17 cellular contexts compared by ENCODE assay signal in genomic region chr16:54466233-54466632, GRCh38.
"Had no signal": no experiment of that assay in that cellular context is flagged by ENCODE, and none has a peak within 500 bp of the region (broad histone marks: within the 10 kb centered on the region; RNA-seq: fewer than 3 reads in every experiment).

No MANE protein-coding gene starts in this region.

- ATAC-seq: activated naive CD4-positive, alpha-beta T cell treated with anti-CD3 and anti-CD28 coated beads, Interleukin-2, amount 50 U/mL, for 72 hours; gastrocnemius medialis; natural killer cell treated with Interleukin-12 subunit alpha and Interleukin-12 subunit beta and Interleukin-15 and Interleukin-18, amount 100 ng/mL, for 72 hours; sciatic nerve; stimulated activated naive B cell treated with anti-CD40 and anti-IgM and Interleukin-4, amounts not matched to agents 10 μg/mL and 1 μg/mL and 100 μg/mL, for 72 hours had no signal

- H3K27me3 ChIP-seq: left lung, transverse colon had no signal

- H3K27ac ChIP-seq: gastrocnemius medialis, left lung, spleen, transverse colon had no signal

- H3K36me3 ChIP-seq: gastrocnemius medialis, left lung, spleen, transverse colon had no signal

- H3K9me3 ChIP-seq: gastrocnemius medialis had no signal

- H3K4me3 ChIP-seq: gastrocnemius medialis, left lung, spleen, transverse colon had no signal

- H3K4me1 ChIP-seq: gastrocnemius medialis, left lung, spleen, transverse colon had no signal

- DNase-seq: activated CD4-positive, alpha-beta T cell treated with anti-CD3 and anti-CD28 coated beads, Interleukin-2, amount 50 U/mL, for 1 hour; activated effector memory CD4-positive, alpha-beta T cell treated with Interleukin-2 at 50 U/mL for 16 hours; activated T-cell treated with anti-CD3 and anti-CD28 coated beads, Interleukin-2, amount 50 U/mL, for 1 hour; amniotic stem cell; cortex of kidney; effector memory CD4-positive, alpha-beta T cell; gastrocnemius medialis; left lung; mesenchymal stem cell; nucleus accumbens; spleen; stimulated activated CD4-positive, alpha-beta T cell treated with anti-CD3 and anti-CD28 coated beads, Interleukin-2, amount 100 ng/mL, for 24 hours; stimulated activated naive B cell treated with anti-CD40 and anti-IgM and Interleukin-4, amounts not matched to agents 10 μg/mL and 1 μg/mL and 100 μg/mL, for 72 hours; transverse colon had no signal
